16 cellular contexts compared by ENCODE assay signal in genomic region chr10:74934100-74934812, GRCh38.
"Had no signal": no experiment of that assay in that cellular context is flagged by ENCODE, and none has a peak within 500 bp of the region (broad histone marks: within the 10 kb centered on the region; RNA-seq: fewer than 3 reads in every experiment).

No MANE protein-coding gene starts in this region.

- H3K36me3 ChIP-seq: ascending aorta, gastrocnemius medialis, right atrium auricular region, tibial artery, uterus had no signal

- H3K27ac Mint-ChIP-seq: activated naive CD8-positive, alpha-beta T cell treated with anti-CD3 and anti-CD28 coated beads, Interleukin-2, amount 10 ng/mL, durations not matched to agents 7 days and 5 days; T-helper 1 cell treated with Interleukin-12 subunit alpha and Interleukin-12 subunit beta and Interleukin-4 antibody, amounts not matched to agents 30 μg/mL and 1 μg/mL, for 36 hours had no signal

- H3K9me3 ChIP-seq: ascending aorta, gastrocnemius medialis, right atrium auricular region, tibial artery, uterus had no signal

- H3K4me3 Mint-ChIP-seq: activated naive CD8-positive, alpha-beta T cell treated with anti-CD3 and anti-CD28 coated beads, Interleukin-2, amount 10 ng/mL, durations not matched to agents 7 days and 5 days; naive B cell; T-helper 1 cell treated with Interleukin-12 subunit alpha and Interleukin-12 subunit beta and Interleukin-4 antibody, amounts not matched to agents 30 μg/mL and 1 μg/mL, for 36 hours had no signal

- ATAC-seq: gastrocnemius medialis had no signal

- H3K27me3 ChIP-seq: ascending aorta, gastrocnemius medialis, right atrium auricular region, tibial artery, uterus had no signal

- H3K27ac ChIP-seq: ascending aorta, gastrocnemius medialis, right atrium auricular region, tibial artery had no signal

- DNase-seq: activated CD4-positive, alpha-beta T cell treated with anti-CD3 and anti-CD28 coated beads, Interleukin-2, amount 50 U/mL, for 4 hours; activated gamma-delta T cell; activated naive CD8-positive, alpha-beta T cell treated with anti-CD3 and anti-CD28 coated beads, Interleukin-2, amount 10 ng/mL, durations not matched to agents 7 days and 5 days; activated T-cell treated with anti-CD3 and anti-CD28 coated beads, Interleukin-2, amount 50 U/mL, for 1 hour; gastrocnemius medialis; hippocampal formation; midbrain; naive B cell; posterior cingulate gyrus; small intestine; tibial artery; uterus had no signal

- FAIRE-seq: small intestine, TTC549 had no signal

- H3K9me3 Mint-ChIP-seq: naive B cell; T-helper 1 cell treated with Interleukin-12 subunit alpha and Interleukin-12 subunit beta and Interleukin-4 antibody, amounts not matched to agents 30 μg/mL and 1 μg/mL, for 36 hours had no signal

- H3K27me3 Mint-ChIP-seq: activated naive CD8-positive, alpha-beta T cell treated with anti-CD3 and anti-CD28 coated beads, Interleukin-2, amount 10 ng/mL, durations not matched to agents 7 days and 5 days; naive B cell had no signal

- H3K4me3 ChIP-seq: ascending aorta, gastrocnemius medialis, right atrium auricular region, tibial artery, uterus had no signal
